ENCODE assay signal across 1 cellular context in the genomic region with DNA sequence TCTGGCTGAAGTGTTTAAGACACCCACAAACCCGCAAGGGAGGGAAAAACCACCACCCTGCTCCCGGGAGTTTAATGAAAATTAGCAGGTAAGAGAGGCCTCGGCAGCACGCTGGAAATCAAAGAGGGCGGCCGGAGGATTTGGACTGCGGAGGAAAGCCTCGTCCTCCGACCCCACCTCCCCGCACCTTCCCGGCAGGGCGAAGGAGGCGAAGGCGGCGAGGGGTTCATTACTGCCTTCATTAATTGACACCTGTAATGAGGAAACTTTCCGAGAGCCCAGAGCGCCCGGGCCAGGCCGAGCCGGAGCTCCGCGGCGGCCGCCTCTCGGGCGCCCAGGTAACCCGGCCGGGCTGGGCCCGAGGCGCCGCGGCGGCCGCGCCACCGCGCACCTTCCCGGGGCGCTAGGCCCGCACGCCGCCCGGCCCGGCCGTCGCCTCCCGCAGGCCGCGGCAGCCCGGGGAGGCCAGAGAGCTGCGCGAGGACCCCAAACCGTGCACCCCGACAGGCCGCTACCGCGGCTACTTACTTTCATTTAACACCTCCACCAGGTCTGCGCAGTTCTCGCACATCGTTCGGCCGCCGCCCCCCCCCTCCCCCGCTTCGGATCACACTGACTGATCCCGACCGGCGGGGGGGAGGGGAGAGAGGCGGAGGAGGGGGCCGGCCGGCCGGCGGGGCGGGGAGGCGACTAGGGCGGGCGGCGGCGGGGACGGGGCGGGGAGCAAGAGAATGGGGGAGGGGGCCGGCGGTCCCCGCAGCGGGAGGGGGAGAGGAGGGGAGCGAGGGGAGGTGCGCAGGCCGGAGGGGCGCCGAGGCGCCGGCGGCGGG.
TF ChIP-seq lines count a peak whose summit lies in the region.

No MANE protein-coding gene starts in this region.

TF ChIP-seq in HepG2, 621 proteins besides CTCF, POLR2A, EP300 and RAD21 (continued from another document and continues in another):
- TF ChIP-seq, protein P1, sequence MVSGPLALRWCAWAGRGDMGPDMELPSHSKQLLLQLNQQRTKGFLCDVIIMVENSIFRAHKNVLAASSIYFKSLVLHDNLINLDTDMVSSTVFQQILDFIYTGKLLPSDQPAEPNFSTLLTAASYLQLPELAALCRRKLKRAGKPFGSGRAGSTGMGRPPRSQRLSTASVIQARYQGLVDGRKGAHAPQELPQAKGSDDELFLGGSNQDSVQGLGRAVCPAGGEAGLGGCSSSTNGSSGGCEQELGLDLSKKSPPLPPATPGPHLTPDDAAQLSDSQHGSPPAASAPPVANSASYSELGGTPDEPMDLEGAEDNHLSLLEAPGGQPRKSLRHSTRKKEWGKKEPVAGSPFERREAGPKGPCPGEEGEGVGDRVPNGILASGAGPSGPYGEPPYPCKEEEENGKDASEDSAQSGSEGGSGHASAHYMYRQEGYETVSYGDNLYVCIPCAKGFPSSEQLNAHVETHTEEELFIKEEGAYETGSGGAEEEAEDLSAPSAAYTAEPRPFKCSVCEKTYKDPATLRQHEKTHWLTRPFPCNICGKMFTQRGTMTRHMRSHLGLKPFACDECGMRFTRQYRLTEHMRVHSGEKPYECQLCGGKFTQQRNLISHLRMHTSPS (CRISPR knock-in tag; IDR thresholded peaks at IDR 0.05; ENCODE audit: low read depth): no peak
- TF ChIP-seq, protein P2, sequence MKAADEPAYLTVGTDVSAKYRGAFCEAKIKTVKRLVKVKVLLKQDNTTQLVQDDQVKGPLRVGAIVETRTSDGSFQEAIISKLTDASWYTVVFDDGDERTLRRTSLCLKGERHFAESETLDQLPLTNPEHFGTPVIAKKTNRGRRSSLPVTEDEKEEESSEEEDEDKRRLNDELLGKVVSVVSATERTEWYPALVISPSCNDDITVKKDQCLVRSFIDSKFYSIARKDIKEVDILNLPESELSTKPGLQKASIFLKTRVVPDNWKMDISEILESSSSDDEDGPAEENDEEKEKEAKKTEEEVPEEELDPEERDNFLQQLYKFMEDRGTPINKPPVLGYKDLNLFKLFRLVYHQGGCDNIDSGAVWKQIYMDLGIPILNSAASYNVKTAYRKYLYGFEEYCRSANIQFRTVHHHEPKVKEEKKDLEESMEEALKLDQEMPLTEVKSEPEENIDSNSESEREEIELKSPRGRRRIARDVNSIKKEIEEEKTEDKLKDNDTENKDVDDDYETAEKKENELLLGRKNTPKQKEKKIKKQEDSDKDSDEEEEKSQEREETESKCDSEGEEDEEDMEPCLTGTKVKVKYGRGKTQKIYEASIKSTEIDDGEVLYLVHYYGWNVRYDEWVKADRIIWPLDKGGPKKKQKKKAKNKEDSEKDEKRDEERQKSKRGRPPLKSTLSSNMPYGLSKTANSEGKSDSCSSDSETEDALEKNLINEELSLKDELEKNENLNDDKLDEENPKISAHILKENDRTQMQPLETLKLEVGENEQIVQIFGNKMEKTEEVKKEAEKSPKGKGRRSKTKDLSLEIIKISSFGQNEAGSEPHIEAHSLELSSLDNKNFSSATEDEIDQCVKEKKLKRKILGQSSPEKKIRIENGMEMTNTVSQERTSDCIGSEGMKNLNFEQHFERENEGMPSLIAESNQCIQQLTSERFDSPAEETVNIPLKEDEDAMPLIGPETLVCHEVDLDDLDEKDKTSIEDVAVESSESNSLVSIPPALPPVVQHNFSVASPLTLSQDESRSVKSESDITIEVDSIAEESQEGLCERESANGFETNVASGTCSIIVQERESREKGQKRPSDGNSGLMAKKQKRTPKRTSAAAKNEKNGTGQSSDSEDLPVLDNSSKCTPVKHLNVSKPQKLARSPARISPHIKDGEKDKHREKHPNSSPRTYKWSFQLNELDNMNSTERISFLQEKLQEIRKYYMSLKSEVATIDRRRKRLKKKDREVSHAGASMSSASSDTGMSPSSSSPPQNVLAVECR (CRISPR knock-in tag; IDR thresholded peaks at IDR 0.05; ENCODE audit: borderline replicate concordance): no peak
- TF ChIP-seq, protein P3, sequence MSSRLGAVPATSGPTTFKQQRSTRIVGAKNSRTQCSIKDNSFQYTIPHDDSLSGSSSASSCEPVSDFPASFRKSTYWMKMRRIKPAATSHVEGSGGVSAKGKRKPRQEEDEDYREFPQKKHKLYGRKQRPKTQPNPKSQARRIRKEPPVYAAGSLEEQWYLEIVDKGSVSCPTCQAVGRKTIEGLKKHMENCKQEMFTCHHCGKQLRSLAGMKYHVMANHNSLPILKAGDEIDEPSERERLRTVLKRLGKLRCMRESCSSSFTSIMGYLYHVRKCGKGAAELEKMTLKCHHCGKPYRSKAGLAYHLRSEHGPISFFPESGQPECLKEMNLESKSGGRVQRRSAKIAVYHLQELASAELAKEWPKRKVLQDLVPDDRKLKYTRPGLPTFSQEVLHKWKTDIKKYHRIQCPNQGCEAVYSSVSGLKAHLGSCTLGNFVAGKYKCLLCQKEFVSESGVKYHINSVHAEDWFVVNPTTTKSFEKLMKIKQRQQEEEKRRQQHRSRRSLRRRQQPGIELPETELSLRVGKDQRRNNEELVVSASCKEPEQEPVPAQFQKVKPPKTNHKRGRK (CRISPR knock-in tag; IDR thresholded peaks at IDR 0.05): no peak
- TF ChIP-seq, protein P4, sequence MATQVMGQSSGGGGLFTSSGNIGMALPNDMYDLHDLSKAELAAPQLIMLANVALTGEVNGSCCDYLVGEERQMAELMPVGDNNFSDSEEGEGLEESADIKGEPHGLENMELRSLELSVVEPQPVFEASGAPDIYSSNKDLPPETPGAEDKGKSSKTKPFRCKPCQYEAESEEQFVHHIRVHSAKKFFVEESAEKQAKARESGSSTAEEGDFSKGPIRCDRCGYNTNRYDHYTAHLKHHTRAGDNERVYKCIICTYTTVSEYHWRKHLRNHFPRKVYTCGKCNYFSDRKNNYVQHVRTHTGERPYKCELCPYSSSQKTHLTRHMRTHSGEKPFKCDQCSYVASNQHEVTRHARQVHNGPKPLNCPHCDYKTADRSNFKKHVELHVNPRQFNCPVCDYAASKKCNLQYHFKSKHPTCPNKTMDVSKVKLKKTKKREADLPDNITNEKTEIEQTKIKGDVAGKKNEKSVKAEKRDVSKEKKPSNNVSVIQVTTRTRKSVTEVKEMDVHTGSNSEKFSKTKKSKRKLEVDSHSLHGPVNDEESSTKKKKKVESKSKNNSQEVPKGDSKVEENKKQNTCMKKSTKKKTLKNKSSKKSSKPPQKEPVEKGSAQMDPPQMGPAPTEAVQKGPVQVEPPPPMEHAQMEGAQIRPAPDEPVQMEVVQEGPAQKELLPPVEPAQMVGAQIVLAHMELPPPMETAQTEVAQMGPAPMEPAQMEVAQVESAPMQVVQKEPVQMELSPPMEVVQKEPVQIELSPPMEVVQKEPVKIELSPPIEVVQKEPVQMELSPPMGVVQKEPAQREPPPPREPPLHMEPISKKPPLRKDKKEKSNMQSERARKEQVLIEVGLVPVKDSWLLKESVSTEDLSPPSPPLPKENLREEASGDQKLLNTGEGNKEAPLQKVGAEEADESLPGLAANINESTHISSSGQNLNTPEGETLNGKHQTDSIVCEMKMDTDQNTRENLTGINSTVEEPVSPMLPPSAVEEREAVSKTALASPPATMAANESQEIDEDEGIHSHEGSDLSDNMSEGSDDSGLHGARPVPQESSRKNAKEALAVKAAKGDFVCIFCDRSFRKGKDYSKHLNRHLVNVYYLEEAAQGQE (IDR thresholded peaks at IDR 0.05; ENCODE audit: borderline replicate concordance in 1 of 2, low read depth in 1 of 2, low read length in 2 of 2): peak in 1 of 2 experiments; percentile 30; a peak in 1 of 4 replicates
- TF ChIP-seq SMARCC2 (IDR thresholded peaks at IDR 0.05): no peak
- TF ChIP-seq, protein P5, sequence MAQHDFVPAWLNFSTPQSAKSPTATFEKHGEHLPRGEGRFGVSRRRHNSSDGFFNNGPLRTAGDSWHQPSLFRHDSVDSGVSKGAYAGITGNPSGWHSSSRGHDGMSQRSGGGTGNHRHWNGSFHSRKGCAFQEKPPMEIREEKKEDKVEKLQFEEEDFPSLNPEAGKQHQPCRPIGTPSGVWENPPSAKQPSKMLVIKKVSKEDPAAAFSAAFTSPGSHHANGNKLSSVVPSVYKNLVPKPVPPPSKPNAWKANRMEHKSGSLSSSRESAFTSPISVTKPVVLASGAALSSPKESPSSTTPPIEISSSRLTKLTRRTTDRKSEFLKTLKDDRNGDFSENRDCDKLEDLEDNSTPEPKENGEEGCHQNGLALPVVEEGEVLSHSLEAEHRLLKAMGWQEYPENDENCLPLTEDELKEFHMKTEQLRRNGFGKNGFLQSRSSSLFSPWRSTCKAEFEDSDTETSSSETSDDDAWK (CRISPR knock-in tag; IDR thresholded peaks at IDR 0.05): no peak
- TF ChIP-seq ZNF530 (CRISPR knock-in tag; IDR thresholded peaks at IDR 0.05; ENCODE audit: low read depth): no peak
- TF ChIP-seq SNAI1 (CRISPR knock-in tag; IDR thresholded peaks at IDR 0.05; ENCODE audit: borderline replicate concordance): no peak
- TF ChIP-seq HNRNPH1 (optimal IDR thresholded peaks at IDR 0.05; ENCODE audit: low read depth, low read length): no peak
- TF ChIP-seq ZNF451 (CRISPR knock-in tag; IDR thresholded peaks at IDR 0.05): no peak
- TF ChIP-seq ZFP1 (CRISPR knock-in tag; IDR thresholded peaks at IDR 0.05): no peak
- TF ChIP-seq SRSF1 (optimal IDR thresholded peaks at IDR 0.05; ENCODE audit: low read depth, low read length): peak; percentile 74
- 0 out of 2 replicates have a peak, but pooled peaks have one; percentile 33 for TF ChIP-seq ZNF777 (CRISPR knock-in tag; IDR thresholded peaks at IDR 0.05)
- no peak for TF ChIP-seq ZNF83 (CRISPR knock-in tag; IDR thresholded peaks at IDR 0.05; ENCODE audit: borderline replicate concordance)
- no peak for TF ChIP-seq ZNF253 (CRISPR knock-in tag; IDR thresholded peaks at IDR 0.05; ENCODE audit: borderline replicate concordance)
- TF ChIP-seq ZNF256 (CRISPR knock-in tag; conservative IDR thresholded peaks at IDR 0.05): no peak
- no peak for TF ChIP-seq ZNF326 (CRISPR knock-in tag; IDR thresholded peaks at IDR 0.05; ENCODE audit: borderline replicate concordance)
- TF ChIP-seq MLLT10 (CRISPR knock-in tag; IDR thresholded peaks at IDR 0.05): no peak
- TF ChIP-seq SUZ12 (IDR thresholded peaks at IDR 0.05; ENCODE audit: low read depth, low read length): no peak
- TF ChIP-seq ZNF547 (CRISPR knock-in tag; IDR thresholded peaks at IDR 0.05): 0 out of 2 replicates have a peak, but pooled peaks have one; percentile 38
- no peak for TF ChIP-seq ZNF619 (CRISPR knock-in tag; IDR thresholded peaks at IDR 0.05)
- no peak for TF ChIP-seq U2AF2 (IDR thresholded peaks at IDR 0.05; ENCODE audit: low read depth, low read length)
- no peak for TF ChIP-seq MBNL3 (CRISPR knock-in tag; conservative IDR thresholded peaks at IDR 0.05)
- no peak; the same call in 1 of the 2 replicates for TF ChIP-seq SALL1 (CRISPR knock-in tag; IDR thresholded peaks at IDR 0.05)
- no peak for TF ChIP-seq ZNF282 (IDR thresholded peaks at IDR 0.05; ENCODE audit: partially characterized antibody)
- TF ChIP-seq ZC3H4 (CRISPR knock-in tag; IDR thresholded peaks at IDR 0.05; ENCODE audit: borderline replicate concordance): no peak
- no peak for TF ChIP-seq RBM39 (IDR thresholded peaks at IDR 0.05; ENCODE audit: low read depth, low read length, poor library complexity, severe bottlenecking)
- 0 out of 2 replicates have a peak, but pooled peaks have one; percentile 27 for TF ChIP-seq HOXA5 (CRISPR knock-in tag; IDR thresholded peaks at IDR 0.05)
- TF ChIP-seq ZNF317 (CRISPR knock-in tag; IDR thresholded peaks at IDR 0.05): no peak
- TF ChIP-seq, protein P6, sequence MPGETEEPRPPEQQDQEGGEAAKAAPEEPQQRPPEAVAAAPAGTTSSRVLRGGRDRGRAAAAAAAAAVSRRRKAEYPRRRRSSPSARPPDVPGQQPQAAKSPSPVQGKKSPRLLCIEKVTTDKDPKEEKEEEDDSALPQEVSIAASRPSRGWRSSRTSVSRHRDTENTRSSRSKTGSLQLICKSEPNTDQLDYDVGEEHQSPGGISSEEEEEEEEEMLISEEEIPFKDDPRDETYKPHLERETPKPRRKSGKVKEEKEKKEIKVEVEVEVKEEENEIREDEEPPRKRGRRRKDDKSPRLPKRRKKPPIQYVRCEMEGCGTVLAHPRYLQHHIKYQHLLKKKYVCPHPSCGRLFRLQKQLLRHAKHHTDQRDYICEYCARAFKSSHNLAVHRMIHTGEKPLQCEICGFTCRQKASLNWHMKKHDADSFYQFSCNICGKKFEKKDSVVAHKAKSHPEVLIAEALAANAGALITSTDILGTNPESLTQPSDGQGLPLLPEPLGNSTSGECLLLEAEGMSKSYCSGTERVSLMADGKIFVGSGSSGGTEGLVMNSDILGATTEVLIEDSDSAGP (CRISPR knock-in tag; IDR thresholded peaks at IDR 0.05; ENCODE audit: borderline replicate concordance): no peak; the same call in 1 of the 2 replicates
- TF ChIP-seq ZNF660 (CRISPR knock-in tag; IDR thresholded peaks at IDR 0.05; ENCODE audit: borderline replicate concordance, low read depth): no peak
- TF ChIP-seq ZNF430 (CRISPR knock-in tag; IDR thresholded peaks at IDR 0.05): 0 out of 2 replicates have a peak, but pooled peaks have one; percentile 24
- TF ChIP-seq, protein P7, sequence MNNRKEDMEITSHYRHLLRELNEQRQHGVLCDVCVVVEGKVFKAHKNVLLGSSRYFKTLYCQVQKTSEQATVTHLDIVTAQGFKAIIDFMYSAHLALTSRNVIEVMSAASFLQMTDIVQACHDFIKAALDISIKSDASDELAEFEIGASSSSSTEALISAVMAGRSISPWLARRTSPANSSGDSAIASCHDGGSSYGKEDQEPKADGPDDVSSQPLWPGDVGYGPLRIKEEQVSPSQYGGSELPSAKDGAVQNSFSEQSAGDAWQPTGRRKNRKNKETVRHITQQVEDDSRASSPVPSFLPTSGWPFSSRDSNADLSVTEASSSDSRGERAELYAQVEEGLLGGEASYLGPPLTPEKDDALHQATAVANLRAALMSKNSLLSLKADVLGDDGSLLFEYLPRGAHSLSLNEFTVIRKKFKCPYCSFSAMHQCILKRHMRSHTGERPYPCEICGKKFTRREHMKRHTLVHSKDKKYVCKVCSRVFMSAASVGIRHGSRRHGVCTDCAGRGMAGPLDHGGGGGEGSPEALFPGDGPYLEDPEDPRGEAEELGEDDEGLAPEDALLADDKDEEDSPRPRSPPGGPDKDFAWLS (CRISPR knock-in tag; IDR thresholded peaks at IDR 0.05; ENCODE audit: borderline replicate concordance): no peak
- TF ChIP-seq CEBPG (CRISPR knock-in tag; IDR thresholded peaks at IDR 0.05): no peak
- no peak for TF ChIP-seq MAFF (IDR thresholded peaks at IDR 0.05; ENCODE audit: low read depth, low read length)
- 0 out of 2 replicates have a peak, but pooled peaks have one; percentile 24 for TF ChIP-seq ZNF776 (CRISPR knock-in tag; IDR thresholded peaks at IDR 0.05)
- TF ChIP-seq, protein P8, sequence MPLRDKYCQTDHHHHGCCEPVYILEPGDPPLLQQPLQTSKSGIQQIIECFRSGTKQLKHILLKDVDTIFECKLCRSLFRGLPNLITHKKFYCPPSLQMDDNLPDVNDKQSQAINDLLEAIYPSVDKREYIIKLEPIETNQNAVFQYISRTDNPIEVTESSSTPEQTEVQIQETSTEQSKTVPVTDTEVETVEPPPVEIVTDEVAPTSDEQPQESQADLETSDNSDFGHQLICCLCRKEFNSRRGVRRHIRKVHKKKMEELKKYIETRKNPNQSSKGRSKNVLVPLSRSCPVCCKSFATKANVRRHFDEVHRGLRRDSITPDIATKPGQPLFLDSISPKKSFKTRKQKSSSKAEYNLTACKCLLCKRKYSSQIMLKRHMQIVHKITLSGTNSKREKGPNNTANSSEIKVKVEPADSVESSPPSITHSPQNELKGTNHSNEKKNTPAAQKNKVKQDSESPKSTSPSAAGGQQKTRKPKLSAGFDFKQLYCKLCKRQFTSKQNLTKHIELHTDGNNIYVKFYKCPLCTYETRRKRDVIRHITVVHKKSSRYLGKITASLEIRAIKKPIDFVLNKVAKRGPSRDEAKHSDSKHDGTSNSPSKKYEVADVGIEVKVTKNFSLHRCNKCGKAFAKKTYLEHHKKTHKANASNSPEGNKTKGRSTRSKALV (CRISPR knock-in tag; IDR thresholded peaks at IDR 0.05): 0 out of 2 replicates have a peak, but pooled peaks have one; percentile 9
- TF ChIP-seq, protein P9, sequence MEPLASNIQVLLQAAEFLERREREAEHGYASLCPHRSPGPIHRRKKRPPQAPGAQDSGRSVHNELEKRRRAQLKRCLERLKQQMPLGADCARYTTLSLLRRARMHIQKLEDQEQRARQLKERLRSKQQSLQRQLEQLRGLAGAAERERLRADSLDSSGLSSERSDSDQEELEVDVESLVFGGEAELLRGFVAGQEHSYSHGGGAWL (CRISPR knock-in tag; IDR thresholded peaks at IDR 0.05): no peak
- TF ChIP-seq ZNF510 (CRISPR knock-in tag; IDR thresholded peaks at IDR 0.05; ENCODE audit: low read depth): 0 out of 2 replicates have a peak, but pooled peaks have one; percentile 6
